In genomic region chr1:21624577-21625389, GRCh38 we compare ENCODE assay signal across 16 cellular contexts. TPM values are rescaled to one million over a fixed set of nuclear protein-coding genes. Genes with fewer than 3 reads are reported as not detected.
DNase-seq lines count a peak whose midpoint lies in the region; ATAC-seq and TF ChIP-seq lines count a peak whose summit lies in the region.
"Had no signal": no experiment of that assay in that cellular context is flagged by ENCODE, and none has a peak within 500 bp of the region (broad histone marks: within the 10 kb centered on the region; RNA-seq: fewer than 3 reads in every experiment).

No MANE protein-coding gene starts in this region.

- BruUV-seq in A673 (replicated peaks; lab: Mats Ljungman, UMichigan): no TSS peak

- no peak for TF ChIP-seq CTCF in A673 (conservative IDR thresholded peaks at IDR 0.05; ENCODE audit: low read depth, low read length)

- peaks cover 48% of the 10 kb centered on the region for H3K4me1 ChIP-seq in A673 (ENCODE audit: insufficient read depth, low read length, poor library complexity, severe bottlenecking)

- H3K4me3 ChIP-seq in A673 (ENCODE audit: low read depth, low read length, poor library complexity, severe bottlenecking): no peak overlapping the region
- H3K4me3 ChIP-seq in MG63: no peak overlapping the region
- H3K4me3 ChIP-seq: SJSA1 had no signal

- H3K27me3 ChIP-seq in A673 (replicated peaks; ENCODE audit: insufficient read depth, low read depth, low read length, poor library complexity) (no peaks in the 10 kb centered on the region), MG63 (no peaks in the 10 kb centered on the region)

- POLR2A ChIA-PET in A673 (lab: Charles Lee; ENCODE audit: low non-redundant PET): no interaction called here

- peaks cover 6% of the 10 kb centered on the region for H3K36me3 ChIP-seq in A673 (ENCODE audit: insufficient read depth, low read length, poor library complexity, severe bottlenecking)
- H3K36me3 ChIP-seq in MG63: no peaks in the 10 kb centered on the region
- H3K36me3 ChIP-seq: SJSA1 had no signal

- CTCF ChIA-PET in A673 (lab: Charles Lee): no interaction called here

- H3K9me3 ChIP-seq in A673 (ENCODE audit: low read depth, low read length, poor library complexity, severe bottlenecking): no peaks in the 10 kb centered on the region
- H3K9me3 ChIP-seq in MG63: no peaks in the 10 kb centered on the region
- H3K9me3 ChIP-seq: SJSA1 had no signal

- DNase-seq in A673 (ENCODE audit: low spot score) (peak; percentile 71), MG63 (peak; percentile 42), cerebellar cortex (ENCODE audit: low spot score) (peak; percentile 64), myocyte (ENCODE audit: low read depth) (peak; percentile 37), COR-L47 (lab: John Stamatoyannopoulos, UW) (no peak), NCI-H2227 treated with DMSO at 0.1 percent for 48 hours (lab: John Stamatoyannopoulos, UW) (no peak)
- DNase-seq: activated naive CD4-positive, alpha-beta T cell treated with anti-CD3 and anti-CD28 coated beads for 36 hours; central memory CD4-positive, alpha-beta T cell; DMS153; erythroblast; NCI-H187 treated with DMSO at 0.1 percent for 48 hours; WERI-Rb-1 had no signal

- intact Hi-C loops in A673 (cut with micrococcal nuclease; ENCODE audit: unreplicated experiment): no loop called here

- H3K27ac ChIP-seq in A673 (ENCODE audit: low read depth, low read length, poor library complexity, severe bottlenecking): peak overlapping the region; percentile 64
- H3K27ac ChIP-seq: KMS-11, SJSA1, WERI-Rb-1 had no signal

- no peak for ATAC-seq in GM19328 (IDR thresholded peaks at IDR 0.05; ENCODE audit: unreplicated experiment)
- no peak for ATAC-seq in activated CD4-positive, CD25-positive, alpha-beta regulatory T cell treated with anti-CD3 and anti-CD28 coated beads, Interleukin-2, amount 50 U/mL, for 24 hours

RNA-seq across cellular contexts. Expression of gene RAP1GAP, which starts 44.4 kb away (rescaled TPM):
- total RNA-seq in A673 (2021) (37.7 and 40.3 TPM in 2 replicates), myocyte (0.21 TPM in 1 of 2 replicates, not detected in the other)
- total RNA-seq in MG63 (2014; rRNA removed; shearing (Covaris generic); ENCODE audit: low replicate concordance): 0.22 TPM in 1 of 2 replicates, not detected in the other
- 0.08 TPM for polyA plus RNA-seq in myocyte (2012)

Comparison
In these comparisons a context has a peak if more than half of its experiments do, and no peak if none do; other contexts are left out.
1. DNase-seq: peak in A673 (single experiment), MG63 (single experiment), cerebellar cortex (single experiment) and myocyte (single experiment); none in COR-L47 (single experiment) and NCI-H2227 treated with DMSO at 0.1 percent for 48 hours (single experiment).
2. RNA of gene RAP1GAP, which starts 44.4 kb away (total RNA-seq): 37.7 to 40.3 TPM in A673; 0.21 TPM in myocyte and 0.22 TPM in MG63; every median in the first group is over 10 times any median in the second.